Comparison of ENCODE assay signal across 8 cellular contexts in genomic region chr12:132761032-132761910, GRCh38. TPM values are rescaled to one million over a fixed set of nuclear protein-coding genes. Genes with fewer than 3 reads are reported as not detected.
A peak's percentile ranks its signal among the peaks of the same experiment; 100 is the strongest.
DNase-seq lines count a peak whose midpoint lies in the region; ATAC-seq and TF ChIP-seq lines count a peak whose summit lies in the region.

TSS of gene ANKLE2 (minus strand) at chr12:132761832. CDS start at chr12:132761798, 34 bp downstream.

- H3K9me3 Mint-ChIP-seq in H9, result peaks cover 0 to 1% of the 10 kb centered on the region in 2 experiments; a peak in 1 of 5 replicates
- no peaks in the 10 kb centered on the region for H3K9me3 Mint-ChIP-seq in chondrocyte (ENCODE audit: low read depth)

- H2BK20ac ChIP-seq in H9 (ENCODE audit: low read depth, low read length, poor library complexity, severe bottlenecking), result no peak within 1 kb of the TSS

- no peaks in the 10 kb centered on the region for H3K9me2 ChIP-seq in MM.1S (replicated peaks; ENCODE audit: insufficient read depth, low read length)

- H3K9me3 ChIP-seq in H9 (ENCODE audit: control insufficient read depth, low read depth, low read length), result no peaks in the 10 kb centered on the region
- no peaks in the 10 kb centered on the region for H3K9me3 ChIP-seq in MM.1S (replicated peaks; ENCODE audit: insufficient read depth, low read length)

- no peaks in the 10 kb centered on the region for H3K36me3 ChIP-seq in MM.1S (replicated peaks; ENCODE audit: insufficient read depth, low read length)

- H3K4me1 Mint-ChIP-seq in H9 (peaks cover 5 to 14% of the 10 kb centered on the region in 2 experiments), chondrocyte (ENCODE audit: low read depth) (peaks cover 30% of the 10 kb centered on the region)

- H4K91ac ChIP-seq in H9 (ENCODE audit: insufficient read length, low read depth, low read length), result no peak within 1 kb of the TSS

- H3K27me3 ChIP-seq in H9 (ENCODE audit: insufficient read depth, low read length) (no peaks in the 10 kb centered on the region), MM.1S (replicated peaks; ENCODE audit: insufficient read depth, low read length) (no peaks in the 10 kb centered on the region)

- H3K79me2 ChIP-seq in H9 (ENCODE audit: insufficient read depth, low read length) (peaks cover 26% of the 10 kb centered on the region; the same call in 1 of the 2 replicates), MM.1S (ENCODE audit: low read length) (peaks cover 31% of the 10 kb centered on the region)

- no CpG with 5 or more reads among the region's 95 CpGs for WGBS in H9 (ENCODE audit: extremely low coverage, insufficient read length, low lambda C conversion rate)

- H4K20me1 ChIP-seq in H9 (ENCODE audit: control insufficient read depth, insufficient read depth, insufficient read length) (no peaks in the 10 kb centered on the region), MM.1S (ENCODE audit: insufficient read depth, low read length) (no peaks in the 10 kb centered on the region)

- H3K27ac Mint-ChIP-seq in H9 (peak within 1 kb of the TSS; percentile 41 to 92 (median 88)), chondrocyte (ENCODE audit: unreplicated experiment) (peak within 1 kb of the TSS; percentile 96)

- H2BK12ac ChIP-seq in H9 (ENCODE audit: insufficient read length, low read depth, low read length), result no peak within 1 kb of the TSS

- peak within 1 kb of the TSS; percentile 72 for H3K4me3 ChIP-seq in MM.1S (ENCODE audit: low read length)

- no peaks in the 10 kb centered on the region; the same call in 1 of the 2 replicates for H3F3A ChIP-seq in MM.1S (ENCODE audit: insufficient read depth, low read length)

- peak within 1 kb of the TSS; percentile 91 to 94 for H3K4me3 Mint-ChIP-seq in H9
- H3K4me3 Mint-ChIP-seq in chondrocyte (ENCODE audit: unreplicated experiment), result peak within 1 kb of the TSS; percentile 86

- no peak within 1 kb of the TSS for H2BK15ac ChIP-seq in H9 (ENCODE audit: low read depth, low read length)

- ATAC-seq in GM18870 (IDR thresholded peaks at IDR 0.05; ENCODE audit: unreplicated experiment), result no peak

- DNase-seq in GM10266 (ENCODE audit: extremely low spot score), result peak; percentile 73
- no peak for DNase-seq in H9
- peak; percentile 35 for DNase-seq in MM.1S
- peak; percentile 68 for DNase-seq in activated CD4-positive, alpha-beta T cell treated with anti-CD3 and anti-CD28 coated beads for 1 hour
- no peak for DNase-seq in chondrocyte (ENCODE audit: low spot score)
- DNase-seq in left kidney (ENCODE audit: low read depth, low spot score), result peak; percentile 70
- peak; percentile 48 for DNase-seq in stimulated activated CD4-positive, alpha-beta T cell treated with anti-CD3 and anti-CD28 coated beads, Interleukin-2, amount 100 ng/mL, for 4 hours (ENCODE audit: low read depth)

- no peak within 1 kb of the TSS for H4K8ac ChIP-seq in H9 (replicated peaks; ENCODE audit: insufficient read length, low read depth, low read length)

- H3K56ac ChIP-seq in H9 (ENCODE audit: insufficient read length, low read depth, low read length), result no peak within 1 kb of the TSS

- H3K27me3 Mint-ChIP-seq in H9 (ENCODE audit: low read depth) (no peaks in the 10 kb centered on the region; the same call in 1 of the 2 replicates), chondrocyte (ENCODE audit: low read depth) (no peaks in the 10 kb centered on the region)

- H2AFZ ChIP-seq in H9 (ENCODE audit: low read length), result no peak within 1 kb of the TSS
- peak within 1 kb of the TSS; percentile 70 for H2AFZ ChIP-seq in MM.1S (ENCODE audit: low read length)

- peak within 1 kb of the TSS; percentile 91 for H3K14ac ChIP-seq in H9 (ENCODE audit: insufficient read depth, low read length)

- H3K4ac ChIP-seq in H9 (ENCODE audit: low read depth, low read length), result no peak within 1 kb of the TSS; the same call in 1 of the 2 replicates

- H2BK120ac ChIP-seq in H9 (ENCODE audit: low read depth, low read length, poor library complexity, severe bottlenecking), result peak within 1 kb of the TSS; percentile 1

- TF ChIP-seq CTCF in GM10266 (IDR thresholded peaks at IDR 0.05; ENCODE audit: control insufficient read depth, insufficient read depth, low read depth, missing control alignments) (no peak), H9 (conservative IDR thresholded peaks at IDR 0.05) (no peak), MM.1S (IDR thresholded peaks at IDR 0.05; ENCODE audit: low read length) (no peak), chondrocyte (IDR thresholded peaks at IDR 0.05) (no peak)

- no peak within 1 kb of the TSS for H2AK5ac ChIP-seq in H9 (ENCODE audit: insufficient read length, low read length)

- peaks cover 7% of the 10 kb centered on the region for H3K23me2 ChIP-seq in H9 (ENCODE audit: insufficient read length, low read depth, low read length, poor library complexity, severe bottlenecking)

- peak within 1 kb of the TSS; percentile 77 for H3K18ac ChIP-seq in H9 (ENCODE audit: insufficient read length, low read depth, low read length)

- no peak within 1 kb of the TSS for H4K5ac ChIP-seq in H9 (ENCODE audit: insufficient read length, low read depth, low read length)

- peak within 1 kb of the TSS; percentile 96 for H3K4me2 ChIP-seq in H9 (ENCODE audit: insufficient read depth, insufficient read length, low read length)
- H3K4me2 ChIP-seq in MM.1S (ENCODE audit: low read depth, low read length), result peak within 1 kb of the TSS; percentile 66

- H3K4me1 ChIP-seq in H9 (ENCODE audit: insufficient read depth, low read length) (no peaks in the 10 kb centered on the region), MM.1S (ENCODE audit: low read length) (no peaks in the 10 kb centered on the region)

- H3K9ac ChIP-seq in H9 (ENCODE audit: extremely low read depth, insufficient read length, low read length) (peak within 1 kb of the TSS; percentile 93), MM.1S (ENCODE audit: low read length) (peak within 1 kb of the TSS; percentile 75)

- no peak within 1 kb of the TSS for H3K23ac ChIP-seq in H9 (ENCODE audit: insufficient read length, low read depth, low read length)

- peaks cover 14 to 31% (median 21%) of the 10 kb centered on the region in 3 experiments; a peak in 6 of 7 replicates for H3K36me3 Mint-ChIP-seq in H9 (ENCODE audit: insufficient read depth in 1 of 3, low read depth in 3 of 3)
- peaks cover 2% of the 10 kb centered on the region for H3K36me3 Mint-ChIP-seq in chondrocyte (ENCODE audit: low read depth)

- peaks cover 12% of the 10 kb centered on the region for H3K79me1 ChIP-seq in H9 (ENCODE audit: insufficient read depth, low read depth, low read length, poor library complexity, severe bottlenecking)

- peak within 1 kb of the TSS; percentile 79 for H3K27ac ChIP-seq in H9 (ENCODE audit: insufficient read length, low read depth, low read length)
- H3K27ac ChIP-seq in MM.1S (ENCODE audit: low read length), result peak within 1 kb of the TSS; percentile 84

- H2BK5ac ChIP-seq in H9 (ENCODE audit: insufficient read length, low read length), result no peak within 1 kb of the TSS

- H3T11ph ChIP-seq in H9 (ENCODE audit: low read length), result no peak within 1 kb of the TSS

RNA-seq across cellular contexts. Expression of gene ANKLE2, which starts in this region (rescaled TPM):
- total RNA-seq in H9 (2021) (73.9 and 80.3 TPM in 2 replicates), chondrocyte (94.7 to 96.4 TPM (median 95.9 TPM) in 3 replicates)

Comparison
In these comparisons a context has a peak if more than half of its experiments do, and no peak if none do; other contexts are left out.
1. DNase-seq: peak in GM10266 (single experiment), MM.1S (single experiment), activated CD4-positive, alpha-beta T cell treated with anti-CD3 and anti-CD28 coated beads for 1 hour (single experiment), left kidney (single experiment) and stimulated activated CD4-positive, alpha-beta T cell treated with anti-CD3 and anti-CD28 coated beads, Interleukin-2, amount 100 ng/mL, for 4 hours (single experiment); none in H9 (single experiment) and chondrocyte (single experiment).